ENCODE assay signal across 10 cellular contexts in genomic region chr1:7401814-7402547, GRCh38.
DNase-seq lines count a peak whose midpoint lies in the region; ATAC-seq and TF ChIP-seq lines count a peak whose summit lies in the region.
"Had no signal": no experiment of that assay in that cellular context is flagged by ENCODE, and none has a peak within 500 bp of the region (broad histone marks: within the 10 kb centered on the region; RNA-seq: fewer than 3 reads in every experiment).

No MANE protein-coding gene starts in this region.

- ATAC-seq in GM18909 (IDR thresholded peaks at IDR 0.05; ENCODE audit: poor library complexity, unreplicated experiment): no peak
- ATAC-seq in stimulated activated naive B cell treated with anti-CD40 and anti-IgM and Interleukin-4, amounts not matched to agents 10 μg/mL and 1 μg/mL and 100 μg/mL, for 72 hours (replicated peaks): no peak

- DNase-seq in NCI-H146 (lab: John Stamatoyannopoulos, UW): peak; percentile 25
- DNase-seq in NCI-H146 treated with DMSO at 0.1 percent for 48 hours (lab: John Stamatoyannopoulos, UW; ENCODE audit: unreplicated experiment): no peak
- peak; percentile 95 for DNase-seq in SW480 (ENCODE audit: low spot score)
- DNase-seq in glomerular visceral epithelial cell (ENCODE audit: extremely low spot score): peak; percentile 96
- DNase-seq in stomach: peak; percentile 19
- no peak for DNase-seq in stimulated activated naive B cell treated with anti-CD40 and anti-IgM and Interleukin-4, amounts not matched to agents 10 μg/mL and 1 μg/mL and 100 μg/mL, for 72 hours
- no peak for DNase-seq in globus pallidus (ENCODE audit: low spot score)
- DNase-seq: T-helper 9 cell had no signal

- no peak overlapping the region for H3K4me3 ChIP-seq in stomach
- H3K4me3 ChIP-seq: BLaER1 treated with 17β-estradiol and CSF1 and Interleukin-3, amounts not matched to agents 10 nM and 100 nM had no signal

- H3K4me3 Mint-ChIP-seq in stimulated activated naive B cell treated with anti-CD40 and anti-IgM and Interleukin-4, amounts not matched to agents 10 μg/mL and 1 μg/mL and 100 μg/mL, for 72 hours: no peak overlapping the region

- no peaks in the 10 kb centered on the region for H3K4me1 Mint-ChIP-seq in stimulated activated naive B cell treated with anti-CD40 and anti-IgM and Interleukin-4, amounts not matched to agents 10 μg/mL and 1 μg/mL and 100 μg/mL, for 72 hours

- no peak for TF ChIP-seq EP300 in stomach (IDR thresholded peaks at IDR 0.05)

- 66 to 80% (median 70%) methylated on average over 4 of the region's 4 CpGs for WGBS in stomach, 5 donors

- H3K36me3 Mint-ChIP-seq in stimulated activated naive B cell treated with anti-CD40 and anti-IgM and Interleukin-4, amounts not matched to agents 10 μg/mL and 1 μg/mL and 100 μg/mL, for 72 hours: no peaks in the 10 kb centered on the region

- H3K27me3 ChIP-seq in stomach: no peaks in the 10 kb centered on the region
- H3K27me3 ChIP-seq: BLaER1 treated with 17β-estradiol and CSF1 and Interleukin-3, amounts not matched to agents 10 nM and 100 nM had no signal

- H3K4me1 ChIP-seq in stomach: no peaks in the 10 kb centered on the region

- no peaks in the 10 kb centered on the region for H3K36me3 ChIP-seq in stomach
- H3K36me3 ChIP-seq: BLaER1 treated with 17β-estradiol and CSF1 and Interleukin-3, amounts not matched to agents 10 nM and 100 nM had no signal

- no peak overlapping the region for H3K27ac Mint-ChIP-seq in stimulated activated naive B cell treated with anti-CD40 and anti-IgM and Interleukin-4, amounts not matched to agents 10 μg/mL and 1 μg/mL and 100 μg/mL, for 72 hours

- intact Hi-C loops in stomach (cut with DNase I; ENCODE audit: low total_unique reads): no loop called here

- peaks cover 0 to 13% (median 8%) of the 10 kb centered on the region in 4 donors for H3K9me3 ChIP-seq in stomach

- peaks cover 25 to 28% of the 10 kb centered on the region in 2 donors for H3K27me3 Mint-ChIP-seq in stimulated activated naive B cell treated with anti-CD40 and anti-IgM and Interleukin-4, amounts not matched to agents 10 μg/mL and 1 μg/mL and 100 μg/mL, for 72 hours

- no peak for TF ChIP-seq POLR2A in stomach (IDR thresholded peaks at IDR 0.05)

- H3K9me3 Mint-ChIP-seq in stimulated activated naive B cell treated with anti-CD40 and anti-IgM and Interleukin-4, amounts not matched to agents 10 μg/mL and 1 μg/mL and 100 μg/mL, for 72 hours: peaks cover 13 to 22% of the 10 kb centered on the region in 2 donors

- no peak for TF ChIP-seq CTCF in stomach (IDR thresholded peaks at IDR 0.05)

- no peak overlapping the region for H3K27ac ChIP-seq in stomach
- H3K27ac ChIP-seq: BLaER1 treated with 17β-estradiol and CSF1 and Interleukin-3, amounts not matched to agents 10 nM and 100 nM had no signal

Comparison
In these comparisons a context has a peak if more than half of its experiments do, and no peak if none do; other contexts are left out.
1. DNase-seq: peak in NCI-H146 (single experiment), SW480 (single experiment), glomerular visceral epithelial cell (single experiment) and stomach (single experiment); none in NCI-H146 treated with DMSO at 0.1 percent for 48 hours (single experiment), stimulated activated naive B cell treated with anti-CD40 and anti-IgM and Interleukin-4, amounts not matched to agents 10 μg/mL and 1 μg/mL and 100 μg/mL, for 72 hours (single experiment) and globus pallidus (single experiment).